Comparison of ENCODE assay signal across 16 cellular contexts in the genomic region with DNA sequence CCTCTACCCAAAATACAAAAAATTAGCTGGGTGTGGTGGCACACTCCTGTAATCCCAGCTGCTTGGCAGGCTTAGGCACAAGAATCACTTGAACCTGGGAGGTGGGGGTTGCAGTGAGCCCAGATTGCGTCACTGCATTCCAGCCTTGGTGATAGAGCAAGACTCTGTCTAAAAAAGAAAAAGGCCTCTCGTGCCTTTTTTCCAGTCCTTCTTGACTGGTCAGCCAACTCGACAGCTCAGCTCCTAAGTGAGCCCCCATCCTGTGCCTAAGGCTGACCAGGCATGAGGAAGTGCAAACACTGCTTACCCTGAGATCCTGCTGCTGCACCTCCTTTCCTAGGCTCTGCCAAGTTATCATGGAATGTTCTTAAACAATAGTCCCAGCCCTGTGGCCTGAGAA. TPM values are rescaled to one million over a fixed set of nuclear protein-coding genes. Genes with fewer than 3 reads are reported as not detected.
DNase-seq lines count a peak whose midpoint lies in the region; ATAC-seq, FAIRE-seq and TF ChIP-seq lines count a peak whose summit lies in the region.
"Had no signal": no experiment of that assay in that cellular context is flagged by ENCODE, and none has a peak within 500 bp of the region (broad histone marks: within the 10 kb centered on the region; RNA-seq: fewer than 3 reads in every experiment).

No MANE protein-coding gene starts in this region.

- no peak overlapping the region for H2BK20ac ChIP-seq in H1 (ENCODE audit: low read length)

- no peak overlapping the region for H2BK12ac ChIP-seq in H1 (ENCODE audit: low read depth, low read length)

- peak; percentile 29 for ATAC-seq in Right ventricle myocardium superior (ENCODE audit: poor library complexity)
- no peak for ATAC-seq in effector memory CD8-positive, alpha-beta T cell (replicated peaks)
- ATAC-seq: A549; activated T-cell treated with anti-CD3 and anti-CD28 coated beads, Interleukin-2, amount 50 U/mL, for 4 hours; HCT116; Panc1 had no signal

- no peak overlapping the region for H3K4me3 ChIP-seq in left ventricle myocardium inferior
- no peak overlapping the region for H3K4me3 ChIP-seq in H1 (ENCODE audit: extremely low read depth in 1 of 4, insufficient read depth in 2 of 4, low read depth in 3 of 4, low read length in 4 of 4)
- no peak overlapping the region for H3K4me3 ChIP-seq in vagina
- H3K4me3 ChIP-seq in Peyer's patch: no peak overlapping the region
- H3K4me3 ChIP-seq: A549 had no signal

- no peak overlapping the region for H2BK120ac ChIP-seq in H1 (replicated peaks; ENCODE audit: low read depth, low read length)

- TF ChIP-seq POLR2A in H1 (IDR thresholded peaks at IDR 0.05; ENCODE audit: control extremely low read depth in 1 of 2, low read depth in 2 of 2, low read length in 2 of 2) (no peak), vagina (IDR thresholded peaks at IDR 0.05) (no peak), Peyer's patch (IDR thresholded peaks at IDR 0.05) (no peak)

- H4K91ac ChIP-seq in H1 (replicated peaks; ENCODE audit: insufficient read length, low read length): no peak overlapping the region

- H3K27me3 ChIP-seq in left ventricle myocardium inferior (ENCODE audit: low read depth) (peaks cover 4% of the 10 kb centered on the region), H1 (replicated peaks in 1 of 4; ENCODE audit: control insufficient read depth in 3 of 4, extremely low read depth in 1 of 4, insufficient read depth in 3 of 4, low read length in 3 of 4) (no peaks in the 10 kb centered on the region), vagina (no peaks in the 10 kb centered on the region), Peyer's patch (no peaks in the 10 kb centered on the region)
- H3K27me3 ChIP-seq: neutrophil had no signal

- H4K5ac ChIP-seq in H1 (ENCODE audit: insufficient read length, low read depth, low read length): no peak overlapping the region

- no peaks in the 10 kb centered on the region for H3K79me1 ChIP-seq in H1 (ENCODE audit: low read depth, low read length)

- peaks cover 3% of the 10 kb centered on the region for H3K4me1 ChIP-seq in left ventricle myocardium inferior
- H3K4me1 ChIP-seq in H1 (replicated peaks in 1 of 4; ENCODE audit: control insufficient read depth in 3 of 4, insufficient read depth in 4 of 4, low read length in 3 of 4): no peaks in the 10 kb centered on the region
- peaks cover 30% of the 10 kb centered on the region for H3K4me1 ChIP-seq in vagina
- H3K4me1 ChIP-seq in Peyer's patch: no peaks in the 10 kb centered on the region
- H3K4me1 ChIP-seq: A549 had no signal

- intact Hi-C loops in Right ventricle myocardium superior (cut with DNase I): no loop called here
- intact Hi-C loops in left ventricle myocardium inferior (cut with micrococcal nuclease): no loop called here
- intact Hi-C loops in vagina (cut with DNase I): no loop called here

- no peak overlapping the region for H4K8ac ChIP-seq in H1 (ENCODE audit: extremely low read depth, insufficient read depth, low read length)

- no peak overlapping the region for H3K56ac ChIP-seq in H1 (replicated peaks; ENCODE audit: insufficient read length, low read depth, low read length)

- peaks cover 11 to 58% of the 10 kb centered on the region in 2 donors for H3K27me3 Mint-ChIP-seq in effector memory CD8-positive, alpha-beta T cell
- H3K27me3 Mint-ChIP-seq in glutamatergic neuron (ENCODE audit: unreplicated experiment): peaks cover under 1% of the 10 kb centered on the region

- H3K4me2 ChIP-seq in H1 (ENCODE audit: insufficient read depth in 1 of 2, low read depth in 2 of 2, low read length in 2 of 2): no peak overlapping the region
- H3K4me2 ChIP-seq: A549 had no signal

- H3K23me2 ChIP-seq in H1 (ENCODE audit: low read depth, low read length): no peaks in the 10 kb centered on the region

- H2AFZ ChIP-seq in H1 (ENCODE audit: low read length): no peak overlapping the region

- no peak for TF ChIP-seq EP300 in H1 (IDR thresholded peaks at IDR 0.05; ENCODE audit: borderline replicate concordance in 1 of 2, low read depth in 2 of 2, low read length in 2 of 2)

- no peaks in the 10 kb centered on the region for H3K4me1 Mint-ChIP-seq in effector memory CD8-positive, alpha-beta T cell (ENCODE audit: low read depth in 2 of 2)
- H3K4me1 Mint-ChIP-seq in glutamatergic neuron (ENCODE audit: low read depth, unreplicated experiment): no peaks in the 10 kb centered on the region

- no peak overlapping the region for H2AK5ac ChIP-seq in H1 (ENCODE audit: low read depth, low read length)

- POLR2A ChIA-PET in H1 (lab: Charles Lee; ENCODE audit: partially characterized antibody): interaction anchor here (1.2 kb wide), 1 partner anchor 142 kb away, joined by 3 read pairs; no protein-coding TSS in a partner anchor

- H3K14ac ChIP-seq in H1 (ENCODE audit: insufficient read length): no peak overlapping the region

- CTCF ChIA-PET in H1 (lab: Charles Lee; ENCODE audit: partially characterized antibody): interaction anchor here (0.9 to 35.1 kb wide), 10 partner anchors 8 to 244 kb away, joined by 3 to 828 read pairs (median 5); a partner anchor contains a TSS

- H3K27ac Mint-ChIP-seq in effector memory CD8-positive, alpha-beta T cell: no peak overlapping the region
- no peak overlapping the region for H3K27ac Mint-ChIP-seq in glutamatergic neuron (ENCODE audit: unreplicated experiment)

- no peaks in the 10 kb centered on the region for H4K20me1 ChIP-seq in H1 (replicated peaks in 1 of 2; ENCODE audit: control insufficient read depth in 1 of 2, insufficient read depth in 2 of 2, low read length in 2 of 2)

- no peaks in the 10 kb centered on the region for H3K9me3 Mint-ChIP-seq in effector memory CD8-positive, alpha-beta T cell
- H3K9me3 Mint-ChIP-seq in glutamatergic neuron (ENCODE audit: unreplicated experiment): peaks cover 2% of the 10 kb centered on the region
- H3K9me3 Mint-ChIP-seq: activated T-cell treated with anti-CD3 and anti-CD28 coated beads, Interleukin-2, amount 50 U/mL, for 4 hours had no signal

- no peak for DNase-seq in Right ventricle myocardium superior
- DNase-seq in left ventricle myocardium inferior: no peak
- no peak for DNase-seq in H1 (ENCODE audit: low read depth in 1 of 2, low spot score in 2 of 2)
- DNase-seq in kidney tubule cell (ENCODE audit: low spot score): peak; percentile 62
- DNase-seq in vagina (ENCODE audit: extremely low spot score in 2 of 2): no peak
- DNase-seq in effector memory CD8-positive, alpha-beta T cell: no peak
- DNase-seq in glutamatergic neuron: no peak
- no peak for DNase-seq in Peyer's patch
- DNase-seq: activated T-cell treated with anti-CD3 and anti-CD28 coated beads, Interleukin-2, amount 50 U/mL, for 4 hours; effector CD4-positive, alpha-beta T cell; hippocampal formation; NCI-H524 had no signal

- H3K36me3 ChIP-seq in left ventricle myocardium inferior (no peaks in the 10 kb centered on the region), H1 (ENCODE audit: control insufficient read depth in 2 of 4, insufficient read depth in 4 of 4, low read length in 3 of 4) (no peaks in the 10 kb centered on the region), vagina (no peaks in the 10 kb centered on the region), Peyer's patch (no peaks in the 10 kb centered on the region)
- H3K36me3 ChIP-seq: neutrophil had no signal

- H3K18ac ChIP-seq in H1 (ENCODE audit: extremely low read depth, low read length): no peak overlapping the region

- no peaks in the 10 kb centered on the region for H3K36me3 Mint-ChIP-seq in effector memory CD8-positive, alpha-beta T cell (ENCODE audit: insufficient read depth)
- no peaks in the 10 kb centered on the region for H3K36me3 Mint-ChIP-seq in glutamatergic neuron (ENCODE audit: unreplicated experiment)

- no peak overlapping the region for H3K4me3 Mint-ChIP-seq in effector memory CD8-positive, alpha-beta T cell
- H3K4me3 Mint-ChIP-seq in glutamatergic neuron (ENCODE audit: unreplicated experiment): no peak overlapping the region
- H3K4me3 Mint-ChIP-seq: activated T-cell treated with anti-CD3 and anti-CD28 coated beads, Interleukin-2, amount 50 U/mL, for 4 hours had no signal

- TF ChIP-seq CTCF in left ventricle myocardium inferior (IDR thresholded peaks at IDR 0.05; ENCODE audit: borderline replicate concordance) (no peak), H1 (IDR thresholded peaks at IDR 0.05; ENCODE audit: control extremely low read depth in 1 of 3, insufficient read depth in 1 of 3, low read depth in 1 of 3, low read length in 3 of 3) (no peak), vagina (IDR thresholded peaks at IDR 0.05) (no peak), glutamatergic neuron (IDR thresholded peaks at IDR 0.05; ENCODE audit: partially characterized antibody, unreplicated experiment) (no peak), Peyer's patch (IDR thresholded peaks at IDR 0.05) (no peak)

- no peak overlapping the region for H3K27ac ChIP-seq in left ventricle myocardium inferior (replicated peaks)
- H3K27ac ChIP-seq in H1 (ENCODE audit: low read depth, low read length): no peak overlapping the region
- peak overlapping the region; percentile 17 for H3K27ac ChIP-seq in vagina
- no peak overlapping the region for H3K27ac ChIP-seq in Peyer's patch
- H3K27ac ChIP-seq: A549, neutrophil had no signal

- no peak overlapping the region for H2BK15ac ChIP-seq in H1 (ENCODE audit: low read length)

- no peaks in the 10 kb centered on the region for H3K9me3 ChIP-seq in left ventricle myocardium inferior (replicated peaks)
- H3K9me3 ChIP-seq in H1 (ENCODE audit: insufficient read depth in 2 of 2, low read depth in 1 of 2, low read length in 1 of 2): no peaks in the 10 kb centered on the region
- no peaks in the 10 kb centered on the region for H3K9me3 ChIP-seq in vagina
- H3K9me3 ChIP-seq in Peyer's patch: no peaks in the 10 kb centered on the region
- H3K9me3 ChIP-seq: A549, neutrophil had no signal

- no peak for TF ChIP-seq RAD21 in H1 (IDR thresholded peaks at IDR 0.05 in 1 of 2, conservative IDR thresholded peaks at IDR 0.05 in 1 of 2; ENCODE audit: low read depth in 2 of 2, low read length in 2 of 2)

- 68% methylated on average over 3 of the region's 3 CpGs; no CpG with 5 or more reads in 1 of the 2 experiments for WGBS in H1 (ENCODE audit: extremely low coverage in 1 of 2, insufficient coverage in 1 of 2, insufficient read length in 1 of 2, insufficient replicate concordance in 2 of 2, low coverage in 1 of 2, low lambda C conversion rate in 2 of 2, missing lambda C conversion rate in 1 of 2), 2 experiments

- H3K4ac ChIP-seq in H1 (replicated peaks; ENCODE audit: insufficient read length, low read depth, low read length): no peak overlapping the region

- no peak overlapping the region; a peak in 1 of 7 replicates for H3K9ac ChIP-seq in H1 (replicated peaks in 1 of 4; ENCODE audit: extremely low read depth in 1 of 4, low read depth in 3 of 4, low read length in 3 of 4)

- FAIRE-seq in H1 (lab: Jason Lieb, UNC): no peak
- FAIRE-seq: A549 had no signal

- H3K79me2 ChIP-seq in H1 (ENCODE audit: control insufficient read depth in 1 of 2, insufficient read depth in 2 of 2, low read length in 2 of 2): no peaks in the 10 kb centered on the region

- H3K23ac ChIP-seq in H1 (ENCODE audit: insufficient read length): no peak overlapping the region

- no peak overlapping the region for H2BK5ac ChIP-seq in H1 (ENCODE audit: low read depth, low read length)

RNA-seq across cellular contexts. Expression of a gene that starts 10.1 kb away (rescaled TPM):
- total RNA-seq in Right ventricle myocardium superior: not detected
- total RNA-seq in left ventricle myocardium inferior: not detected
- not detected in 2 replicates for total RNA-seq in H1 (2021; fragmentation: NEBNext Ultra II Directional; extraction: Animal tissue kit (Norgen Biotek cat#: 25700))
- polyA plus RNA-seq in H1 (2011; rRNA removed): 0.12 and 0.20 TPM in 2 replicates
- not detected for polyA plus RNA-seq in H1 (2011; cell fraction: cytosol; rRNA removed)
- polyA plus RNA-seq in H1 (2011; cell fraction: nucleus; rRNA removed): 0.24 TPM
- polyA plus RNA-seq in H1 (2012, experiment 1 of 2): 0.13 TPM in 1 of 4 replicates, not detected in the others
- not detected for polyA plus RNA-seq in H1 (2012, experiment 2 of 2)
- polyA plus RNA-seq in H1 (2013, experiment 1 of 2): not detected
- not detected for polyA plus RNA-seq in H1 (2013, experiment 2 of 2)
- polyA minus RNA-seq in H1 (2011; rRNA and poly(A)+ RNA removed): 0.25 TPM in 1 of 2 replicates, not detected in the other
- polyA minus RNA-seq in H1 (2011; cell fraction: cytosol; rRNA and poly(A)+ RNA removed): not detected
- not detected for polyA minus RNA-seq in H1 (2011; cell fraction: nucleus; rRNA and poly(A)+ RNA removed)
- total RNA-seq in vagina: 7.4 TPM
- total RNA-seq in glutamatergic neuron (ENCODE audit: unreplicated experiment): not detected
- not detected for total RNA-seq in Peyer's patch
- total RNA-seq: activated T-cell treated with anti-CD3 and anti-CD28 coated beads, Interleukin-2, amount 50 U/mL, for 4 hours had no signal
- polyA plus RNA-seq: A549 had no signal

RNA-seq across cellular contexts. Expression of a gene that starts 33.4 kb away (rescaled TPM):
- total RNA-seq in Right ventricle myocardium superior (256 TPM), left ventricle myocardium inferior (266 TPM), vagina (66.5 TPM), glutamatergic neuron (ENCODE audit: unreplicated experiment) (135 TPM), Peyer's patch (10 to 100 TPM; 45.1 to 99.0 (median 65.5) TPM)
- 84.4 and 91.9 TPM in 2 replicates for total RNA-seq in H1 (2021; fragmentation: NEBNext Ultra II Directional; extraction: Animal tissue kit (Norgen Biotek cat#: 25700))
- 177 and 297 TPM in 2 replicates for polyA plus RNA-seq in H1 (2011; rRNA removed)
- polyA plus RNA-seq in H1 (2011; cell fraction: cytosol; rRNA removed): 184 TPM
- polyA plus RNA-seq in H1 (2011; cell fraction: nucleus; rRNA removed): 93.7 TPM
- polyA plus RNA-seq in H1 (2012, experiment 1 of 2): 116 to 164 TPM (median 142 TPM) in 4 replicates
- 67.4 TPM for polyA plus RNA-seq in H1 (2012, experiment 2 of 2)
- polyA plus RNA-seq in H1 (2013, experiment 1 of 2): 117 TPM
- 125 TPM for polyA plus RNA-seq in H1 (2013, experiment 2 of 2)
- polyA minus RNA-seq in H1 (2011; rRNA and poly(A)+ RNA removed): 57.6 and 83.0 TPM in 2 replicates
- 33.0 TPM for polyA minus RNA-seq in H1 (2011; cell fraction: cytosol; rRNA and poly(A)+ RNA removed)
- polyA minus RNA-seq in H1 (2011; cell fraction: nucleus; rRNA and poly(A)+ RNA removed): 29.9 TPM

RNA-seq across cellular contexts. Expression of a gene that starts 50.1 kb away (rescaled TPM):
- total RNA-seq in Right ventricle myocardium superior: 3.4 TPM
- 3.3 TPM for total RNA-seq in left ventricle myocardium inferior
- total RNA-seq in H1 (2021; fragmentation: NEBNext Ultra II Directional; extraction: Animal tissue kit (Norgen Biotek cat#: 25700)): 0.33 and 0.43 TPM in 2 replicates
- polyA plus RNA-seq in H1 (2011; rRNA removed): 0.20 and 0.30 TPM in 2 replicates
- polyA plus RNA-seq in H1 (2011; cell fraction: cytosol; rRNA removed): 0.21 TPM
- 0.13 TPM for polyA plus RNA-seq in H1 (2011; cell fraction: nucleus; rRNA removed)
- polyA plus RNA-seq in H1 (2012, experiment 1 of 2): 0.26 to 0.43 TPM (median 0.33 TPM) in 4 replicates
- polyA plus RNA-seq in H1 (2012, experiment 2 of 2): 0.20 TPM
- 0.39 TPM for polyA plus RNA-seq in H1 (2013, experiment 1 of 2)
- 0.59 TPM for polyA plus RNA-seq in H1 (2013, experiment 2 of 2)
- polyA minus RNA-seq in H1 (2011; rRNA and poly(A)+ RNA removed): 0.22 and 0.44 TPM in 2 replicates
- not detected for polyA minus RNA-seq in H1 (2011; cell fraction: cytosol; rRNA and poly(A)+ RNA removed)
- polyA minus RNA-seq in H1 (2011; cell fraction: nucleus; rRNA and poly(A)+ RNA removed): 1.5 TPM
- 6.4 TPM for total RNA-seq in vagina
- total RNA-seq in glutamatergic neuron (ENCODE audit: unreplicated experiment): 4.4 TPM
- 10 to 100 TPM; 10.1 to 26.1 (median 13.0) TPM for total RNA-seq in Peyer's patch
